ENCODE assay signal across 11 cellular contexts in the genomic region with DNA sequence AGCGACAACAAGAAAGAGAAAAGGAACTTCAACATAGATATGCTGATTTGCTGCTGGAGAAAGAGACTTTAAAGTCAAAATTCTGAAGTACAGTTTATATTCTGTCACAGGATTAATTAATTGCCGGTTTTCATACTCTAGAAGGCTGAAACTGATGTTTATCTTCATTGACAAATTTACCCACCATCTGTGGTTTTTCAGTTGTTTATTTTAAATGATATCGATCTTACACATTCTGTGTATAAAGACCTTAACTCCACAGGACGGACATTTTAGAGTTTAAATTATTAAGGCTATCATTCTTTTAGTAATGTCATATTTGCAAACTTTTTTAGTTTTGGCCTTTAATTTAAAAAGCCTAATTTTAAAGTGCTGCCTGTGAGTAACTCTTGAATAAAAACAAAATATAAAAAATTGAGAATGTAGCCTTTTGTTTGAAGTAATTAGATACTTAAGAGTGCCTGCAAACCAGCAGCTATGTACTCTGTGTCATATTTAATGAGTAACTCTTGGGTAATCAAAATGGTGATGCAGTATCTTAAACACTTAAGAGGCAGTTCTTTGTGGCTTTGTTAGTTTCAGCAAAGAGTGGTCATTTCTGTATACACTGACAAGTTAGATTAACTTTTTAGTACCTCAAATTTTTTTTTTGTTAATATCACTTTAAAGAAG. TPM values are rescaled to one million over a fixed set of nuclear protein-coding genes. Genes with fewer than 3 reads are reported as not detected.
DNase-seq lines count a peak whose midpoint lies in the region; ATAC-seq and TF ChIP-seq lines count a peak whose summit lies in the region.
"Had no signal": no experiment of that assay in that cellular context is flagged by ENCODE, and none has a peak within 500 bp of the region (broad histone marks: within the 10 kb centered on the region; RNA-seq: fewer than 3 reads in every experiment).

No MANE protein-coding gene starts in this region.

- H3K27ac ChIP-seq in body of pancreas (peak overlapping the region in 3 of 4 donors; percentile 15 to 75 (median 21)), right lobe of liver (no peak overlapping the region)

- intact Hi-C loops in body of pancreas (cut with DNase I) (no loop called here), right lobe of liver (cut with DNase I) (no loop called here)

- H3K4me3 ChIP-seq in body of pancreas (no peak overlapping the region), right lobe of liver (no peak overlapping the region), HAP-1 (no peak overlapping the region)

- H3K4me1 ChIP-seq in body of pancreas (peaks cover 25% of the 10 kb centered on the region), right lobe of liver (peaks cover 0 to 11% (median 0%) of the 10 kb centered on the region in 4 donors), HAP-1 (no peaks in the 10 kb centered on the region)

- no peaks in the 10 kb centered on the region for H3K36me3 ChIP-seq in body of pancreas (replicated peaks in 1 of 2; ENCODE audit: insufficient read depth in 1 of 2, low read depth in 2 of 2)
- peaks cover 0 to 19% (median 11%) of the 10 kb centered on the region in 4 donors for H3K36me3 ChIP-seq in right lobe of liver
- H3K36me3 ChIP-seq in HAP-1 (replicated peaks) = peaks cover 15% of the 10 kb centered on the region

- ATAC-seq in body of pancreas = peak; percentile 74
- ATAC-seq in right lobe of liver = peak in 3 of 4 donors; percentile 45 to 88 (median 58)
- no peak for ATAC-seq in GM18861 (IDR thresholded peaks at IDR 0.05; ENCODE audit: unreplicated experiment)
- ATAC-seq: activated CD4-positive, CD25-positive, alpha-beta regulatory T cell treated with anti-CD3 and anti-CD28 coated beads, Interleukin-2, amount 50 U/mL, for 24 hours; Right ventricle myocardium inferior had no signal

- in situ Hi-C loops in HAP-1 (cut with MboI; ENCODE audit: low sequenced_read_pairs) = no loop called here

- WGBS in body of pancreas, 2 donors = 20 to 26% methylated on average over 4 of the region's 4 CpGs
- WGBS in right lobe of liver (ENCODE audit: insufficient coverage, low coverage, low lambda C conversion rate, missing lambda C conversion rate) = 46% methylated on average over 4 of the region's 4 CpGs

- no peak for TF ChIP-seq POLR2A in body of pancreas (IDR thresholded peaks at IDR 0.05)
- TF ChIP-seq POLR2A in right lobe of liver (IDR thresholded peaks at IDR 0.05) = no peak

- DNase-seq in DMS 273 (lab: John Stamatoyannopoulos, UW; ENCODE audit: unreplicated experiment) = peak; percentile 49
- DNase-seq in NCI-H146 (lab: John Stamatoyannopoulos, UW) = peak; percentile 57
- DNase-seq in body of pancreas = no peak
- DNase-seq in right lobe of liver = no peak
- DNase-seq in activated CD8-positive, alpha-beta memory T cell treated with anti-CD3 and anti-CD28 coated beads, Interleukin-2, amount 50 U/mL, for 48 hours = no peak
- DNase-seq in middle frontal gyrus (ENCODE audit: extremely low spot score, low spot score) = no peak
- no peak for DNase-seq in HAP-1 (ENCODE audit: low spot score in 2 of 2)
- DNase-seq: NCI-H2107 had no signal

- no peaks in the 10 kb centered on the region for H3K27me3 ChIP-seq in body of pancreas
- H3K27me3 ChIP-seq in right lobe of liver = no peaks in the 10 kb centered on the region
- H3K27me3 ChIP-seq in HAP-1 (ENCODE audit: low read depth) = no peaks in the 10 kb centered on the region

- no peaks in the 10 kb centered on the region for H3K9me3 ChIP-seq in body of pancreas
- peaks cover 0 to 9% (median 0%) of the 10 kb centered on the region in 4 donors for H3K9me3 ChIP-seq in right lobe of liver
- no peaks in the 10 kb centered on the region for H3K9me3 ChIP-seq in HAP-1

- TF ChIP-seq CTCF in body of pancreas (IDR thresholded peaks at IDR 0.05) (no peak), right lobe of liver (IDR thresholded peaks at IDR 0.05) (no peak)

RNA-seq across cellular contexts. Expression of gene CDC5L, which starts 59.3 kb away (rescaled TPM):
- total RNA-seq in body of pancreas (10 to 100 TPM; 10.2 to 11.2 TPM), right lobe of liver (10 to 100 TPM in 5 of 6 experiments, 1 to 10 TPM in 1; 9.2 to 13.0 (median 11.2) TPM)

Comparison
In these comparisons a context has a peak if more than half of its experiments do, and no peak if none do; other contexts are left out.
1. DNase-seq: peak in DMS 273 (single experiment) and NCI-H146 (single experiment); none in body of pancreas (0 of 4), right lobe of liver (0 of 3), activated CD8-positive, alpha-beta memory T cell treated with anti-CD3 and anti-CD28 coated beads, Interleukin-2, amount 50 U/mL, for 48 hours (single experiment), middle frontal gyrus (single experiment) and HAP-1 (0 of 2).
2. H3K27ac ChIP-seq: peak in body of pancreas (3 of 4); none in right lobe of liver (0 of 3).